Comparison of ENCODE assay signal across 17 cellular contexts in the genomic region with DNA sequence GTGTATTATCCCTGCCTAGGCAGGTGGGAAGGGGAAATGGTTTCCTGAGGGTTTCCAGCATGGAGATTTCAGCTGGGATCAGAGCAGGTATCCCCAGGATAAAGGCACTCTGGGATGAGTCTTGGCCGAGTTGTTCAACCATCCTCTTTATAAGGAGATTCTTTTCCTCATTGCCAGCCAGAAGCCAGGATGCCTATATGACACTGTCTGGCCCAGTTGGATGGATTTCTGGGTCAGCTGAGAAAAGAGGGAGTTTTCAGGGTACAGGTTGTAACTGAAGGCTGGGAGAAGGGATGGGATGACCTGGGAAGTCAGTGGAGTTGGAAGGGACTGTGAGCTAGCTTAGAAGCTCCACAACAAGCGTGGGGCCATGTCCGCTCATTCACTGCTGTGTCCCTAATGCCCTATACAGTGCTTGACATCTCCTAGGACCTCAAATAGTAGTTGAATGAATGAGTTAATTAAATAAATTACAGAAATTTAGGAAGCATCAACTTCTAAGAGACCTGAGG.
"Had no signal": no experiment of that assay in that cellular context is flagged by ENCODE, and none has a peak within 500 bp of the region (broad histone marks: within the 10 kb centered on the region; RNA-seq: fewer than 3 reads in every experiment).

No MANE protein-coding gene starts in this region.

- H3K27ac Mint-ChIP-seq: activated naive CD8-positive, alpha-beta T cell; mesothelial cell of epicardium; neural progenitor cell; stimulated activated naive B cell treated with anti-CD40 and anti-IgM and Interleukin-4, amounts not matched to agents 10 μg/mL and 1 μg/mL and 100 μg/mL, for 72 hours; T-helper 1 cell treated with Interleukin-12 subunit alpha and Interleukin-12 subunit beta and Interleukin-4 antibody, amounts not matched to agents 30 μg/mL and 1 μg/mL, for 36 hours; WTC11 had no signal

- ATAC-seq: heart right ventricle; pancreas; SK-N-SH treated with all-trans-retinoic acid at 6 μM for 48 hours; stimulated activated naive B cell treated with anti-CD40 and anti-IgM and Interleukin-4, amounts not matched to agents 10 μg/mL and 1 μg/mL and 100 μg/mL, for 72 hours; WTC11 had no signal

- H3K36me3 ChIP-seq: heart right ventricle, neural progenitor cell, pancreas had no signal

- DNase-seq: activated CD4-positive, alpha-beta T cell treated with anti-CD3 and anti-CD28 coated beads for 48 hours; activated gamma-delta T cell; activated T-cell treated with anti-CD3 and anti-CD28 coated beads, Interleukin-2, amount 50 U/mL, for 1 hour; anterior cingulate cortex; foreskin melanocyte; heart right ventricle; pancreas; retina; Right ventricle myocardium superior; stimulated activated naive B cell treated with anti-CD40 and anti-IgM and Interleukin-4, amounts not matched to agents 10 μg/mL and 1 μg/mL and 100 μg/mL, for 72 hours had no signal

- H3K4me3 Mint-ChIP-seq: activated naive CD8-positive, alpha-beta T cell; mesothelial cell of epicardium; neural progenitor cell; stimulated activated naive B cell treated with anti-CD40 and anti-IgM and Interleukin-4, amounts not matched to agents 10 μg/mL and 1 μg/mL and 100 μg/mL, for 72 hours; T-helper 1 cell treated with Interleukin-12 subunit alpha and Interleukin-12 subunit beta and Interleukin-4 antibody, amounts not matched to agents 30 μg/mL and 1 μg/mL, for 36 hours; WTC11 had no signal

- H3K9me3 Mint-ChIP-seq: T-helper 1 cell treated with Interleukin-12 subunit alpha and Interleukin-12 subunit beta and Interleukin-4 antibody, amounts not matched to agents 30 μg/mL and 1 μg/mL, for 36 hours had no signal

- H3K36me3 Mint-ChIP-seq: activated naive CD8-positive, alpha-beta T cell; WTC11 had no signal

- H3K9me3 ChIP-seq: heart right ventricle, pancreas had no signal

- H3K27ac ChIP-seq: neural progenitor cell, pancreas had no signal

- H3K27me3 ChIP-seq: heart right ventricle, pancreas had no signal

- H3K4me3 ChIP-seq: heart right ventricle, neural progenitor cell, pancreas, skin epidermis had no signal
